In genomic region chr5:143791848-143792701, GRCh38 we compare ENCODE assay signal across 8 cellular contexts. TPM values are rescaled to one million over a fixed set of nuclear protein-coding genes. Genes with fewer than 3 reads are reported as not detected.
DNase-seq lines count a peak whose midpoint lies in the region; FAIRE-seq and TF ChIP-seq lines count a peak whose summit lies in the region.

No MANE protein-coding gene starts in this region.

- H3K27ac ChIP-seq in DOHH2 (ENCODE audit: low read depth, low read length) = no peak overlapping the region
- H3K27ac ChIP-seq in fibroblast of lung (ENCODE audit: insufficient read depth, low read length) = no peak overlapping the region

- H3K27me3 ChIP-seq in DOHH2 (ENCODE audit: control insufficient read depth, low read length) (no peaks in the 10 kb centered on the region), fibroblast of lung (ENCODE audit: control insufficient read depth, insufficient read depth, low read length) (no peaks in the 10 kb centered on the region), HAP-1 (ENCODE audit: low read depth) (no peaks in the 10 kb centered on the region)

- H3K9me2 ChIP-seq in DOHH2 (replicated peaks; ENCODE audit: control insufficient read depth, low read length) = no peaks in the 10 kb centered on the region

- H3K4me2 ChIP-seq in DOHH2 (ENCODE audit: low read length) (peak overlapping the region; percentile 23), fibroblast of lung (ENCODE audit: extremely low read depth, insufficient read depth, low read length) (peak overlapping the region; percentile 41)

- in situ Hi-C loops in HAP-1 (cut with MboI; ENCODE audit: low sequenced_read_pairs) = no loop called here

- H3K79me2 ChIP-seq in DOHH2 (ENCODE audit: control insufficient read depth, low read length) (no peaks in the 10 kb centered on the region), fibroblast of lung (ENCODE audit: control insufficient read depth, insufficient read depth, low read length) (no peaks in the 10 kb centered on the region)

- H3K4me3 ChIP-seq in DOHH2 (ENCODE audit: low read length) (no peak overlapping the region), fibroblast of lung (replicated peaks in 1 of 4; ENCODE audit: control extremely low read depth in 1 of 4, insufficient read depth in 1 of 4, low read depth in 3 of 4, low read length in 4 of 4) (no peak overlapping the region), HAP-1 (no peak overlapping the region)

- no peak for FAIRE-seq in H54 (lab: Jason Lieb, UNC)

- DNase-seq in GM20000 (ENCODE audit: low spot score) = peak; percentile 26
- peak; percentile 78 for DNase-seq in MV-4-11 (lab: John Stamatoyannopoulos, UW)
- peak in 1 of 2 donors; percentile 24 for DNase-seq in fibroblast of lung (ENCODE audit: low read depth in 2 of 2)
- DNase-seq in NCI-H1436 treated with DMSO at 0.1 percent for 48 hours (lab: John Stamatoyannopoulos, UW) = no peak
- no peak for DNase-seq in H54 (ENCODE audit: insufficient read length, low spot score)
- DNase-seq in HAP-1 (ENCODE audit: low spot score in 2 of 2) = no peak
- DNase-seq in NK-92 treated with Interleukin-12 subunit alpha and Interleukin-12 subunit beta, amount 100 ng/mL, for 24 hours (lab: John Stamatoyannopoulos, UW) = no peak

- TF ChIP-seq CTCF in DOHH2 (IDR thresholded peaks at IDR 0.05; ENCODE audit: low read depth, low read length, poor library complexity, severe bottlenecking) = no peak
- TF ChIP-seq CTCF in GM20000 (IDR thresholded peaks at IDR 0.05; ENCODE audit: extremely low read depth, missing control alignments) = no peak
- no peak for TF ChIP-seq CTCF in fibroblast of lung (conservative IDR thresholded peaks at IDR 0.05 in 1 of 2, IDR thresholded peaks at IDR 0.05 in 1 of 2; ENCODE audit: low read depth in 1 of 2, low read length in 2 of 2)

- no peaks in the 10 kb centered on the region for H3K36me3 ChIP-seq in DOHH2 (ENCODE audit: control insufficient read depth, low read length)
- no peaks in the 10 kb centered on the region for H3K36me3 ChIP-seq in fibroblast of lung (ENCODE audit: control insufficient read depth, insufficient read depth, low read length)
- no peaks in the 10 kb centered on the region for H3K36me3 ChIP-seq in HAP-1 (replicated peaks)

- H4K20me1 ChIP-seq in DOHH2 (ENCODE audit: control insufficient read depth, insufficient read depth, low read depth, low read length) (no peaks in the 10 kb centered on the region), fibroblast of lung (ENCODE audit: control insufficient read depth, extremely low read depth, insufficient read depth, low read length) (no peaks in the 10 kb centered on the region)

- peak overlapping the region; percentile 54 for H2AFZ ChIP-seq in fibroblast of lung (ENCODE audit: low read length)

- TF ChIP-seq POLR2A in H54 (IDR thresholded peaks at IDR 0.05; ENCODE audit: low read depth, low read length) = no peak

- no peaks in the 10 kb centered on the region for H3K9me3 ChIP-seq in DOHH2 (ENCODE audit: control insufficient read depth, insufficient read depth, low read length)
- H3K9me3 ChIP-seq in fibroblast of lung (ENCODE audit: control insufficient read depth, insufficient read depth, low read depth, low read length) = no peaks in the 10 kb centered on the region
- no peaks in the 10 kb centered on the region; the same call in 1 of the 2 replicates for H3K9me3 ChIP-seq in HAP-1

- no peak overlapping the region for H3K9ac ChIP-seq in fibroblast of lung (ENCODE audit: insufficient read depth, low read length)

- H3K4me1 ChIP-seq in DOHH2 (ENCODE audit: control insufficient read depth, low read length) = peaks cover 18% of the 10 kb centered on the region
- H3K4me1 ChIP-seq in fibroblast of lung (ENCODE audit: control insufficient read depth, extremely low read depth, insufficient read depth, low read length) = peaks cover 2% of the 10 kb centered on the region
- H3K4me1 ChIP-seq in HAP-1 = no peaks in the 10 kb centered on the region

- H3F3A ChIP-seq in DOHH2 (ENCODE audit: control insufficient read depth, insufficient read depth) = no peaks in the 10 kb centered on the region

RNA-seq across cellular contexts. Expression of gene HMHB1, which starts 19.9 kb away (rescaled TPM):
- not detected in 2 replicates for total RNA-seq in fibroblast of lung
- not detected in 2 replicates for polyA plus RNA-seq in fibroblast of lung
- polyA plus RNA-seq in fibroblast of lung (2012) = not detected in 2 replicates
- not detected in 2 replicates for polyA minus RNA-seq in fibroblast of lung (ENCODE audit: low replicate concordance)

Comparison
In these comparisons a context has a peak if more than half of its experiments do, and no peak if none do; other contexts are left out.
1. DNase-seq: peak in GM20000 (single experiment) and MV-4-11 (single experiment); none in NCI-H1436 treated with DMSO at 0.1 percent for 48 hours (single experiment), H54 (single experiment), HAP-1 (0 of 2) and NK-92 treated with Interleukin-12 subunit alpha and Interleukin-12 subunit beta, amount 100 ng/mL, for 24 hours (single experiment).